ENCODE assay signal across 1 cellular context in the genomic region with DNA sequence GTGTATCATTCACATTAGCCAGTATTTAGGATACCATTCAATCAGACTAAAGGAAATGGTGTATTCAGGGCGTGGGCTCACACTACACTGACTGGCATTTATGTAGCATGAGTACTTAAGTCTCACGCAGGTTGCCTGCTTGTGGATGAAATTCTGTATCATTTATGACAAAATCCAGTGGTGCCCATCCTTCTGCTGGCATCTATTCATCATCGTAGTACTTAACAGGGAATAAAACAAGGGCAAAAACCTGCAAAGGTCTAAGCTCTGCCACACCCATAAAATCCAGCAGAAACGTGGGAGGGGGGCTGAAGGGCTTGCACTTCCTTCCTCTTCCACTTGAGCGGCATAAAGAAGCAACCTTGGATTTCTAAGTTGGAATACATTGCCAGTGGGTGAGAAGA.
TF ChIP-seq lines count a peak whose summit lies in the region.

No MANE protein-coding gene starts in this region.

TF ChIP-seq in WTC11, 78 proteins besides CTCF, POLR2A, EP300 and RAD21 (continued from another document):
- TF ChIP-seq, protein P1, sequence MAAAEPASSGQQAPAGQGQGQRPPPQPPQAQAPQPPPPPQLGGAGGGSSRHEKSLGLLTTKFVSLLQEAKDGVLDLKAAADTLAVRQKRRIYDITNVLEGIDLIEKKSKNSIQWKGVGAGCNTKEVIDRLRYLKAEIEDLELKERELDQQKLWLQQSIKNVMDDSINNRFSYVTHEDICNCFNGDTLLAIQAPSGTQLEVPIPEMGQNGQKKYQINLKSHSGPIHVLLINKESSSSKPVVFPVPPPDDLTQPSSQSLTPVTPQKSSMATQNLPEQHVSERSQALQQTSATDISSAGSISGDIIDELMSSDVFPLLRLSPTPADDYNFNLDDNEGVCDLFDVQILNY (CRISPR knock-in tag; IDR thresholded peaks at IDR 0.05) = no peak
- TF ChIP-seq, protein P2, sequence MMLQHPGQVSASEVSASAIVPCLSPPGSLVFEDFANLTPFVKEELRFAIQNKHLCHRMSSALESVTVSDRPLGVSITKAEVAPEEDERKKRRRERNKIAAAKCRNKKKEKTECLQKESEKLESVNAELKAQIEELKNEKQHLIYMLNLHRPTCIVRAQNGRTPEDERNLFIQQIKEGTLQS (CRISPR knock-in tag; conservative IDR thresholded peaks at IDR 0.05) = no peak
- TF ChIP-seq CDX4 (CRISPR knock-in tag; IDR thresholded peaks at IDR 0.05; ENCODE audit: borderline replicate concordance) = no peak
